In genomic region chr15:41116872-41117242, GRCh38 we compare ENCODE assay signal across 8 cellular contexts. TPM values are rescaled to one million over a fixed set of nuclear protein-coding genes. Genes with fewer than 3 reads are reported as not detected.
DNase-seq lines count a peak whose midpoint lies in the region; ATAC-seq and TF ChIP-seq lines count a peak whose summit lies in the region.

No MANE protein-coding gene starts in this region.

- H3K27me3 ChIP-seq in adrenal gland (no peaks in the 10 kb centered on the region), left lung (no peaks in the 10 kb centered on the region), thyroid gland (no peaks in the 10 kb centered on the region)

- H3K4me1 Mint-ChIP-seq in activated CD4-positive, alpha-beta T cell treated with anti-CD3 and anti-CD28 coated beads, Interleukin-2, amount 10 ng/mL, durations not matched to agents 24 days and 14 days, result peaks cover 17% of the 10 kb centered on the region

- peaks cover 2% of the 10 kb centered on the region for H3K27me3 Mint-ChIP-seq in activated CD4-positive, alpha-beta T cell treated with anti-CD3 and anti-CD28 coated beads, Interleukin-2, amount 10 ng/mL, durations not matched to agents 24 days and 14 days

- H3K4me3 Mint-ChIP-seq in activated CD4-positive, alpha-beta T cell treated with anti-CD3 and anti-CD28 coated beads, Interleukin-2, amount 10 ng/mL, durations not matched to agents 24 days and 14 days, result peak overlapping the region; percentile 91

- ATAC-seq in left lung, result no peak
- ATAC-seq in GM19452 (IDR thresholded peaks at IDR 0.05; ENCODE audit: unreplicated experiment), result no peak
- no peak for ATAC-seq in HG03378 (IDR thresholded peaks at IDR 0.05; ENCODE audit: unreplicated experiment)

- no peak for DNase-seq in activated CD4-positive, alpha-beta T cell treated with anti-CD3 and anti-CD28 coated beads, Interleukin-2, amount 10 ng/mL, durations not matched to agents 24 days and 14 days
- no peak for DNase-seq in activated CD4-positive, alpha-beta T cell treated with anti-CD3 and anti-CD28 coated beads for 1 hour
- peak in 1 of 7 donors; percentile 27 for DNase-seq in adrenal gland
- DNase-seq in left lung, result no peak
- DNase-seq in thyroid gland, result no peak
- DNase-seq in GDM1 (lab: John Stamatoyannopoulos, UW), result no peak

- H3K9me3 ChIP-seq in adrenal gland (replicated peaks in 1 of 3), result no peaks in the 10 kb centered on the region
- no peaks in the 10 kb centered on the region for H3K9me3 ChIP-seq in left lung
- no peaks in the 10 kb centered on the region for H3K9me3 ChIP-seq in thyroid gland

- 51 to 56% (median 52%) methylated on average over 7 to 9 of the region's 9 CpGs for WGBS in adrenal gland, 4 donors
- WGBS in thyroid gland, 2 donors, result 50 to 60% methylated on average over 9 of the region's 9 CpGs

- H3K36me3 Mint-ChIP-seq in activated CD4-positive, alpha-beta T cell treated with anti-CD3 and anti-CD28 coated beads, Interleukin-2, amount 10 ng/mL, durations not matched to agents 24 days and 14 days (ENCODE audit: low read depth), result peaks cover 13% of the 10 kb centered on the region

- TF ChIP-seq CTCF in adrenal gland (IDR thresholded peaks at IDR 0.05) (no peak), left lung (IDR thresholded peaks at IDR 0.05) (no peak), thyroid gland (IDR thresholded peaks at IDR 0.05) (no peak)

- intact Hi-C loops in activated CD4-positive, alpha-beta T cell treated with anti-CD3 and anti-CD28 coated beads, Interleukin-2, amount 10 ng/mL, durations not matched to agents 24 days and 14 days (cut with micrococcal nuclease), result loop anchor here (1.0 to 10.0 kb wide), 8 partner anchors 34 to 552 kb away; partner anchors contain the start of genes CCDC32, CHP1, DNAJC17 and NDUFAF1
- intact Hi-C loops in adrenal gland (cut with DNase I), result no loop called here
- intact Hi-C loops in left lung (cut with DNase I), result no loop called here
- intact Hi-C loops in thyroid gland (cut with DNase I), result no loop called here

- TF ChIP-seq POLR2A in adrenal gland (IDR thresholded peaks at IDR 0.05) (no peak), thyroid gland (IDR thresholded peaks at IDR 0.05) (no peak)

- H3K4me3 ChIP-seq in adrenal gland, result peak overlapping the region; percentile 9 to 100 (median 76)
- peak overlapping the region; percentile 79 to 92 for H3K4me3 ChIP-seq in left lung
- H3K4me3 ChIP-seq in thyroid gland (replicated peaks in 1 of 3), result peak overlapping the region in 2 of 3 donors; percentile 95 to 96

- H3K4me1 ChIP-seq in adrenal gland (replicated peaks in 1 of 2), result peaks cover 11 to 15% of the 10 kb centered on the region in 2 donors
- H3K4me1 ChIP-seq in left lung, result peaks cover 10 to 29% of the 10 kb centered on the region in 2 donors
- peaks cover 7 to 19% of the 10 kb centered on the region in 2 donors for H3K4me1 ChIP-seq in thyroid gland

- peak overlapping the region; percentile 97 to 100 (median 100) for H3K27ac ChIP-seq in adrenal gland
- peak overlapping the region; percentile 99 to 100 for H3K27ac ChIP-seq in left lung
- peak overlapping the region; percentile 98 to 100 (median 99) for H3K27ac ChIP-seq in thyroid gland

- H3K36me3 ChIP-seq in adrenal gland (replicated peaks in 1 of 2), result peaks cover 0 to 5% of the 10 kb centered on the region in 2 donors
- peaks cover 0 to 4% of the 10 kb centered on the region in 2 donors for H3K36me3 ChIP-seq in left lung
- no peaks in the 10 kb centered on the region for H3K36me3 ChIP-seq in thyroid gland

- H3K9me3 Mint-ChIP-seq in activated CD4-positive, alpha-beta T cell treated with anti-CD3 and anti-CD28 coated beads, Interleukin-2, amount 10 ng/mL, durations not matched to agents 24 days and 14 days, result no peaks in the 10 kb centered on the region

- peak overlapping the region; percentile 99 for H3K27ac Mint-ChIP-seq in activated CD4-positive, alpha-beta T cell treated with anti-CD3 and anti-CD28 coated beads, Interleukin-2, amount 10 ng/mL, durations not matched to agents 24 days and 14 days

RNA-seq across cellular contexts. Expression of gene INO80, which starts 0.8 kb away (rescaled TPM):
- total RNA-seq in activated CD4-positive, alpha-beta T cell treated with anti-CD3 and anti-CD28 coated beads, Interleukin-2, amount 10 ng/mL, durations not matched to agents 24 days and 14 days, result 33.1 and 37.2 TPM in 2 replicates
- total RNA-seq in adrenal gland, result 10 to 100 TPM; 16.7 to 25.0 (median 17.7) TPM
- 10 to 100 TPM in 1 of 3 donors, 1 to 10 TPM in 2; 5.4 to 20.6 (median 5.9) TPM for polyA plus RNA-seq in adrenal gland
- total RNA-seq in left lung, result 10 to 100 TPM; 20.1 to 31.0 TPM
- 10 to 100 TPM; 23.2 to 42.6 (median 36.4) TPM for total RNA-seq in thyroid gland
